1 cellular context compared by ENCODE assay signal in genomic region chr10:11295492-11295891, GRCh38.
TF ChIP-seq lines count a peak whose summit lies in the region.

No MANE protein-coding gene starts in this region.

TF ChIP-seq in SK-N-SH, 30 proteins besides CTCF, POLR2A, EP300 and RAD21:
- no peak for TF ChIP-seq RFX5 (IDR thresholded peaks at IDR 0.05; ENCODE audit: low read length)
- no peak for TF ChIP-seq RCOR1 (IDR thresholded peaks at IDR 0.05; ENCODE audit: low read length)
- TF ChIP-seq USF2 (IDR thresholded peaks at IDR 0.05; ENCODE audit: borderline replicate concordance, low read depth, low read length) = no peak
- no peak for TF ChIP-seq POLR2AphosphoS5 (IDR thresholded peaks at IDR 0.05; ENCODE audit: low read depth, low read length)
- TF ChIP-seq GATA2 (CRISPR knock-in tag; IDR thresholded peaks at IDR 0.05) = no peak
- no peak for TF ChIP-seq MEF2A (IDR thresholded peaks at IDR 0.05; ENCODE audit: borderline replicate concordance, low read depth)
- TF ChIP-seq NFIC (IDR thresholded peaks at IDR 0.05; ENCODE audit: borderline replicate concordance) = no peak
- no peak for TF ChIP-seq ZBTB33 (IDR thresholded peaks at IDR 0.05; ENCODE audit: borderline replicate concordance, low read depth)
